In genomic region chr11:125224391-125225015, GRCh38 we compare ENCODE assay signal across 8 cellular contexts. TPM values are rescaled to one million over a fixed set of nuclear protein-coding genes. Genes with fewer than 3 reads are reported as not detected.
A peak's percentile ranks its signal among the peaks of the same experiment; 100 is the strongest.
DNase-seq lines count a peak whose midpoint lies in the region; ATAC-seq and TF ChIP-seq lines count a peak whose summit lies in the region.

No MANE protein-coding gene starts in this region.

- no peak overlapping the region for H2AFZ ChIP-seq in PC-3 (ENCODE audit: low read length)
- H2AFZ ChIP-seq in neuronal stem cell (ENCODE audit: low read length), result no peak overlapping the region

- CTCF ChIA-PET in PC-3 (lab: Charles Lee), result no interaction called here

- POLR2A ChIA-PET in PC-3 (lab: Charles Lee; ENCODE audit: unreplicated experiment), result no interaction called here

- H4K8ac ChIP-seq in neuronal stem cell (ENCODE audit: low read depth, low read length), result no peak overlapping the region

- ATAC-seq in PC-3 (peak; percentile 55; the same call in 1 of the 2 replicates), HG03039 (IDR thresholded peaks at IDR 0.05; ENCODE audit: unreplicated experiment) (no peak)
- ATAC-seq in activated naive CD4-positive, alpha-beta T cell treated with anti-CD3 and anti-CD28 coated beads, Interleukin-2, amount 50 U/mL, for 72 hours, result no peak

- no peaks in the 10 kb centered on the region for H4K20me1 ChIP-seq in PC-3 (ENCODE audit: low read length)

- no peak overlapping the region for H2BK15ac ChIP-seq in neuronal stem cell (ENCODE audit: low read length)

- no peak overlapping the region for H3K4me2 ChIP-seq in PC-3 (ENCODE audit: low read length)
- no peak overlapping the region for H3K4me2 ChIP-seq in neuronal stem cell (ENCODE audit: insufficient read depth, low read length, poor library complexity, severe bottlenecking)

- no peak overlapping the region for H3K27ac Mint-ChIP-seq in activated naive CD4-positive, alpha-beta T cell treated with anti-CD3 and anti-CD28 coated beads, Interleukin-2, amount 50 U/mL, for 72 hours

- H3K4me1 ChIP-seq in PC-3 (ENCODE audit: insufficient read depth, low read length), result no peaks in the 10 kb centered on the region
- H3K4me1 ChIP-seq in neuronal stem cell (ENCODE audit: control insufficient read depth in 2 of 2, insufficient read depth in 1 of 2, low read depth in 1 of 2, low read length in 2 of 2), result peaks cover 4 to 24% of the 10 kb centered on the region in 2 donors

- H3K9ac ChIP-seq in PC-3 (ENCODE audit: low read length) (no peak overlapping the region), neuronal stem cell (ENCODE audit: low read depth, low read length, poor library complexity) (no peak overlapping the region)

- H3K36me3 ChIP-seq in PC-3 (ENCODE audit: low read depth, low read length), result no peaks in the 10 kb centered on the region
- H3K36me3 ChIP-seq in neuronal stem cell (replicated peaks in 1 of 2; ENCODE audit: control insufficient read depth in 2 of 2, insufficient read depth in 2 of 2, low read length in 2 of 2), result peaks cover 2 to 44% of the 10 kb centered on the region in 2 donors

- H3K23ac ChIP-seq in neuronal stem cell (ENCODE audit: low read depth, low read length, poor library complexity), result no peak overlapping the region

- H3K27ac ChIP-seq in PC-3 (ENCODE audit: low read length), result no peak overlapping the region
- H3K27ac ChIP-seq in neuronal stem cell (replicated peaks; ENCODE audit: low read length), result no peak overlapping the region

- H2BK120ac ChIP-seq in neuronal stem cell (ENCODE audit: low read depth, low read length), result no peak overlapping the region

- peaks cover 88% of the 10 kb centered on the region for H3K27me3 ChIP-seq in PC-3 (ENCODE audit: low read length)
- H3K27me3 ChIP-seq in neuronal stem cell (ENCODE audit: control insufficient read depth in 3 of 3, insufficient read depth in 3 of 3, low read depth in 1 of 3, low read length in 3 of 3), result no peaks in the 10 kb centered on the region

- no peaks in the 10 kb centered on the region for H3K9me3 ChIP-seq in PC-3 (ENCODE audit: low read length)
- H3K9me3 ChIP-seq in neuronal stem cell (replicated peaks in 1 of 2; ENCODE audit: control insufficient read depth in 2 of 2, insufficient read depth in 1 of 2, low read depth in 1 of 2, low read length in 2 of 2), result no peaks in the 10 kb centered on the region

- H3K18ac ChIP-seq in neuronal stem cell (ENCODE audit: low read length), result peak overlapping the region; percentile 94

- no peak overlapping the region for H3K4ac ChIP-seq in neuronal stem cell (ENCODE audit: low read length)

- H3K79me1 ChIP-seq in neuronal stem cell (ENCODE audit: low read depth, low read length), result peaks cover 7% of the 10 kb centered on the region

- H2AK5ac ChIP-seq in neuronal stem cell (ENCODE audit: low read depth, low read length), result peak overlapping the region; percentile 85

- DNase-seq in EL (peak; percentile 6), PC-3 (peak; percentile 45), fibroblast of the conjunctiva (ENCODE audit: low read depth) (peak; percentile 34), neuronal stem cell (ENCODE audit: low spot score) (no peak), DMS153 treated with DMSO at 0.1 percent for 48 hours (lab: John Stamatoyannopoulos, UW; ENCODE audit: unreplicated experiment) (no peak), NCI-H748 (lab: John Stamatoyannopoulos, UW; ENCODE audit: unreplicated experiment) (no peak)
- DNase-seq in activated naive CD4-positive, alpha-beta T cell treated with anti-CD3 and anti-CD28 coated beads, Interleukin-2, amount 50 U/mL, for 72 hours (ENCODE audit: low spot score in 2 of 2), result no peak

- no TSS peak for BruUV-seq in PC-3 (replicated peaks; lab: Mats Ljungman, UMichigan)

- H3K79me2 ChIP-seq in PC-3 (ENCODE audit: low read length), result no peaks in the 10 kb centered on the region

- no peaks in the 10 kb centered on the region for H3K36me3 Mint-ChIP-seq in activated naive CD4-positive, alpha-beta T cell treated with anti-CD3 and anti-CD28 coated beads, Interleukin-2, amount 50 U/mL, for 72 hours

- H3K9me2 ChIP-seq in PC-3 (replicated peaks; ENCODE audit: low read length), result no peaks in the 10 kb centered on the region

- H4K91ac ChIP-seq in neuronal stem cell (ENCODE audit: low read depth, low read length, poor library complexity), result peak overlapping the region; percentile 44

- intact Hi-C loops in PC-3 (cut with micrococcal nuclease), result no loop called here

- no peaks in the 10 kb centered on the region for H3K9me3 Mint-ChIP-seq in activated naive CD4-positive, alpha-beta T cell treated with anti-CD3 and anti-CD28 coated beads, Interleukin-2, amount 50 U/mL, for 72 hours

- no peaks in the 10 kb centered on the region for H3F3A ChIP-seq in PC-3 (ENCODE audit: low read length, unreplicated experiment)

- no CpG with 5 or more reads among the region's 15 CpGs for WGBS in neuronal stem cell (ENCODE audit: extremely low coverage in 2 of 2, insufficient read length in 2 of 2, insufficient replicate concordance in 1 of 2), 2 donors

- no peak overlapping the region for H2BK12ac ChIP-seq in neuronal stem cell (ENCODE audit: low read length)

- H3K14ac ChIP-seq in neuronal stem cell (ENCODE audit: low read length), result peak overlapping the region; percentile 98

- H3K4me3 ChIP-seq in PC-3 (ENCODE audit: low read length), result no peak overlapping the region
- no peak overlapping the region for H3K4me3 ChIP-seq in neuronal stem cell (ENCODE audit: low read length in 2 of 2)

- H2BK5ac ChIP-seq in neuronal stem cell (ENCODE audit: low read length), result no peak overlapping the region

- TF ChIP-seq CTCF in PC-3 (conservative IDR thresholded peaks at IDR 0.05; ENCODE audit: low read depth, low read length), result peak; percentile 58

RNA-seq across cellular contexts. Expression of gene PKNOX2, which starts 60.0 kb away (rescaled TPM):
- 0.12 TPM in 1 of 2 replicates, not detected in the other for total RNA-seq in PC-3 (2014; rRNA removed)
- 20.5 TPM for polyA plus RNA-seq in neuronal stem cell (2013, experiment 1 of 2)
- polyA plus RNA-seq in neuronal stem cell (2013, experiment 2 of 2), result 20.4 TPM
- under 1 TPM in 1 of 2 donors, not detected in 1; 0.08 TPM for total RNA-seq in activated naive CD4-positive, alpha-beta T cell treated with anti-CD3 and anti-CD28 coated beads, Interleukin-2, amount 50 U/mL, for 72 hours

Comparison
In these comparisons a context has a peak if more than half of its experiments do, and no peak if none do; other contexts are left out.
1. DNase-seq: peak in EL (single experiment), PC-3 (single experiment) and fibroblast of the conjunctiva (single experiment); none in neuronal stem cell (single experiment), DMS153 treated with DMSO at 0.1 percent for 48 hours (single experiment), activated naive CD4-positive, alpha-beta T cell treated with anti-CD3 and anti-CD28 coated beads, Interleukin-2, amount 50 U/mL, for 72 hours (0 of 2) and NCI-H748 (single experiment).